ENCODE assay signal across 8 cellular contexts in the genomic region with DNA sequence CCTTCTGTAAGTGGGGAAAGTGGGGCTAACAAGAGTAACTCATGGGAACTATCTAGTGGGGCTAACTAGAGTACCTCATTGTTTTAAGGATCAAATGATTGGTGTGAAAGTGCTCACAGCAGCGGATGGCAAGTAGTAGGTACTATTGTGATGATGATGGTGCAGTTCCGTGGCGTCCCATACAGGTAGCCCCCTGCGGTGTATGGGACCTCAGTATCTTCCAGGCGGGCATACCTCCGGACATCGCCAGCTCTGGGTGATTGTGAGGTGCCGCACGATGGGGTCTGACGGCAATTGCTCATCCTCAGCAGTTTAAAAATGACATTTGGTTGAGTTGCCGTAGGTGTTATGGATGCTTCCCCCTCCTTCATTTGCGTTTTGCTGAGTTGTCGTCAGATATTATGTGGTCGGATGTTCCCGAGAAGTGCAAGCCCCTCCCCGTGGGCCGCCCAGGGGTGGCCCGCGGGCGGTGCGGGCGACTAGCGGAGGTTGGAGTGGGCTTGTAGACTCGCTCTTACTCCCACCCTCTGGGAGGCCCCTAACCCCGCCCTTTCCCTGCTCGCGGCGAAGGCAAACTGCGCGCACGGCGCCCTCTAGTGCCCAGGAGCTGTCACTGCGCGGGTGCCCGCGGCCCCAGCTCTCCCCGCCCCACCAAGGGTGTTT. TPM values are rescaled to one million over a fixed set of nuclear protein-coding genes. Genes with fewer than 3 reads are reported as not detected.
A peak's percentile ranks its signal among the peaks of the same experiment; 100 is the strongest.
DNase-seq lines count a peak whose midpoint lies in the region; ATAC-seq and TF ChIP-seq lines count a peak whose summit lies in the region.

No MANE protein-coding gene starts in this region.

- peak overlapping the region; percentile 96 for H3K4me3 Mint-ChIP-seq in CD4-positive, alpha-beta T cell

- no peaks in the 10 kb centered on the region for H3K36me3 Mint-ChIP-seq in CD4-positive, alpha-beta T cell (ENCODE audit: low read depth)

- H3K9ac ChIP-seq in OCI-LY1 (ENCODE audit: low read length) (peak overlapping the region; percentile 42; the same call in 1 of the 2 replicates), neural cell (ENCODE audit: low read length) (no peak overlapping the region)

- H3K79me2 ChIP-seq in OCI-LY1 (ENCODE audit: insufficient read depth, low read length) = no peaks in the 10 kb centered on the region
- no peaks in the 10 kb centered on the region for H3K79me2 ChIP-seq in neural cell (replicated peaks; ENCODE audit: insufficient read depth, low read length)

- peak; percentile 64 to 81 (median 70) for DNase-seq in CD4-positive, alpha-beta T cell
- peak; percentile 87 for DNase-seq in activated T-cell treated with anti-CD3 and anti-CD28 coated beads, Interleukin-2, amount 50 U/mL, for 1 hour
- peak; percentile 31 for DNase-seq in fibroblast of mammary gland (ENCODE audit: low read depth)
- peak; percentile 80 for DNase-seq in stimulated activated naive CD8-positive, alpha-beta T cell treated with anti-CD3 and anti-CD28 coated beads, Interleukin-15, Interleukin-2, amounts not matched to agents 100 U/mL and 50 U/mL, for 24 hours

- no peak overlapping the region for H3K27ac ChIP-seq in CD4-positive, alpha-beta T cell (ENCODE audit: low read depth, low read length)
- no peak overlapping the region for H3K27ac ChIP-seq in OCI-LY1 (ENCODE audit: low read depth, low read length, poor library complexity, severe bottlenecking)
- H3K27ac ChIP-seq in neural cell (ENCODE audit: low read length) = no peak overlapping the region

- H3K9me2 ChIP-seq in OCI-LY1 (ENCODE audit: low read depth, low read length) (no peaks in the 10 kb centered on the region), neural cell (ENCODE audit: insufficient read depth, low read length) (no peaks in the 10 kb centered on the region)

- TF ChIP-seq RAD21 in neural cell (conservative IDR thresholded peaks at IDR 0.05) = peak; percentile 70

- intact Hi-C loops in CD4-positive, alpha-beta T cell (cut with DNase I, micrococcal nuclease) = loop anchor here (1.0 to 2.0 kb wide), 2 partner anchors 97 to 98 kb away; no protein-coding TSS in a partner anchor

- H3K27me3 ChIP-seq in CD4-positive, alpha-beta T cell (ENCODE audit: control insufficient read depth, insufficient read depth, low read length) = peaks cover 30% of the 10 kb centered on the region
- no peaks in the 10 kb centered on the region for H3K27me3 ChIP-seq in OCI-LY1 (ENCODE audit: insufficient read depth, low read length)
- peaks cover 8% of the 10 kb centered on the region for H3K27me3 ChIP-seq in neural cell (ENCODE audit: insufficient read depth, low read depth, low read length)

- peaks cover 47% of the 10 kb centered on the region for H3K27me3 Mint-ChIP-seq in CD4-positive, alpha-beta T cell

- ATAC-seq in CD4-positive, alpha-beta T cell (ENCODE audit: poor library complexity) = peak; percentile 89
- peak; percentile 99 for ATAC-seq in GM19397 (IDR thresholded peaks at IDR 0.05; ENCODE audit: unreplicated experiment)
- ATAC-seq in HG03469 (IDR thresholded peaks at IDR 0.05; ENCODE audit: unreplicated experiment) = peak; percentile 87
- ATAC-seq in stimulated activated naive CD8-positive, alpha-beta T cell treated with anti-CD3 and anti-CD28 coated beads, Interleukin-15, Interleukin-2, amounts not matched to agents 100 U/mL and 50 U/mL, for 24 hours = peak; percentile 95

- H3K4me1 ChIP-seq in OCI-LY1 (ENCODE audit: insufficient read depth, low read length, severe bottlenecking) = peaks cover 12% of the 10 kb centered on the region

- H3K4me1 Mint-ChIP-seq in CD4-positive, alpha-beta T cell (ENCODE audit: low read depth) = peaks cover 11% of the 10 kb centered on the region

- POLR2A ChIA-PET in CD4-positive, alpha-beta T cell (lab: Charles Lee) = no interaction called here

- H2AFZ ChIP-seq in OCI-LY1 (ENCODE audit: low read length) (no peak overlapping the region; the same call in 1 of the 2 replicates), neural cell (ENCODE audit: low read depth, low read length) (no peak overlapping the region)

- no peaks in the 10 kb centered on the region for H4K20me1 ChIP-seq in OCI-LY1 (ENCODE audit: insufficient read depth, low read length)
- no peaks in the 10 kb centered on the region for H4K20me1 ChIP-seq in neural cell (ENCODE audit: insufficient read depth)

- H3K27ac Mint-ChIP-seq in CD4-positive, alpha-beta T cell = no peak overlapping the region

- H3K4me2 ChIP-seq in OCI-LY1 (ENCODE audit: low read length) (peak overlapping the region; percentile 86), neural cell (ENCODE audit: low read length) (no peak overlapping the region)

- TF ChIP-seq CTCF in CD4-positive, alpha-beta T cell (IDR thresholded peaks at IDR 0.05) = peak; percentile 78
- TF ChIP-seq CTCF in OCI-LY1 (IDR thresholded peaks at IDR 0.05; ENCODE audit: low read length) = peak; percentile 67
- peak; percentile 58 for TF ChIP-seq CTCF in fibroblast of mammary gland (conservative IDR thresholded peaks at IDR 0.05; ENCODE audit: control insufficient read depth, insufficient read depth, low read depth, low read length)
- TF ChIP-seq CTCF in neural cell (IDR thresholded peaks at IDR 0.05; ENCODE audit: poor library complexity, severe bottlenecking) = peak; percentile 75

- TF ChIP-seq EP300 in neural cell (conservative IDR thresholded peaks at IDR 0.05; ENCODE audit: poor library complexity, severe bottlenecking) = no peak

- H3K36me3 ChIP-seq in OCI-LY1 (ENCODE audit: insufficient read depth, low read length) (no peaks in the 10 kb centered on the region), neural cell (ENCODE audit: insufficient read depth, low read length) (no peaks in the 10 kb centered on the region)

- peak overlapping the region; percentile 64 for H3K4me3 ChIP-seq in OCI-LY1 (ENCODE audit: low read depth, low read length, poor library complexity, severe bottlenecking)
- H3K4me3 ChIP-seq in fibroblast of mammary gland (ENCODE audit: control insufficient read depth, low read depth, low read length) = peak overlapping the region; percentile 42
- peak overlapping the region; percentile 63 for H3K4me3 ChIP-seq in neural cell (ENCODE audit: low read length)

- no peaks in the 10 kb centered on the region for H3K9me3 ChIP-seq in CD4-positive, alpha-beta T cell (ENCODE audit: control insufficient read depth, low read length)
- H3K9me3 ChIP-seq in OCI-LY1 (ENCODE audit: low read length) (no peaks in the 10 kb centered on the region), neural cell (ENCODE audit: low read length) (no peaks in the 10 kb centered on the region)

- H3K9me3 Mint-ChIP-seq in CD4-positive, alpha-beta T cell = no peaks in the 10 kb centered on the region

- CTCF ChIA-PET in CD4-positive, alpha-beta T cell (lab: Charles Lee) = interaction anchor here (0.6 to 1.4 kb wide), 8 partner anchors 9 to 341 kb away, joined by 3 to 7 read pairs (median 3); partner anchors contain the start of gene GPR101

- H3F3A ChIP-seq in OCI-LY1 (ENCODE audit: insufficient read depth, low read length) = no peaks in the 10 kb centered on the region
- H3F3A ChIP-seq in neural cell (ENCODE audit: insufficient read depth, low read length, poor library complexity, severe bottlenecking) = no peaks in the 10 kb centered on the region

TF ChIP-seq in neural cell, 6 proteins besides CTCF, POLR2A, EP300 and RAD21:
- peak; percentile 66 for TF ChIP-seq SMC3 (conservative IDR thresholded peaks at IDR 0.05; ENCODE audit: poor library complexity)
- no peak for TF ChIP-seq POLR2AphosphoS5 (IDR thresholded peaks at IDR 0.05)

RNA-seq across cellular contexts. Expression of gene GPR101, which starts 18.3 kb away (rescaled TPM):
- under 1 TPM; 0.17 to 0.22 TPM for total RNA-seq in CD4-positive, alpha-beta T cell
- 0.38 and 0.56 TPM in 2 replicates for polyA plus RNA-seq in neural cell
- 0.35 and 0.49 TPM in 2 replicates for polyA minus RNA-seq in neural cell

Comparison
In these comparisons a context has a peak if more than half of its experiments do, and no peak if none do; other contexts are left out.
1. DNase-seq: peak in every context shown above with its lines; median percentile 87 in activated T-cell treated with anti-CD3 and anti-CD28 coated beads, Interleukin-2, amount 50 U/mL, for 1 hour; 80 in stimulated activated naive CD8-positive, alpha-beta T cell treated with anti-CD3 and anti-CD28 coated beads, Interleukin-15, Interleukin-2, amounts not matched to agents 100 U/mL and 50 U/mL, for 24 hours; 70 in CD4-positive, alpha-beta T cell; 31 in fibroblast of mammary gland.